18 cellular contexts compared by ENCODE assay signal in genomic region chr6:4612636-4613171, GRCh38.
DNase-seq lines count a peak whose midpoint lies in the region; ATAC-seq, FAIRE-seq and TF ChIP-seq lines count a peak whose summit lies in the region.
"Had no signal": no experiment of that assay in that cellular context is flagged by ENCODE, and none has a peak within 500 bp of the region (broad histone marks: within the 10 kb centered on the region; RNA-seq: fewer than 3 reads in every experiment).

No MANE protein-coding gene starts in this region.

- H3K27ac ChIP-seq in gastroesophageal sphincter (peak overlapping the region in 3 of 4 donors; percentile 4 to 71 (median 63)), rectal smooth muscle tissue (ENCODE audit: low read depth, low read length) (peak overlapping the region; percentile 26), lower lobe of right lung (no peak overlapping the region)
- H3K27ac ChIP-seq: thyroid gland had no signal

- H3K4me1 ChIP-seq in gastroesophageal sphincter (peaks cover 3 to 62% (median 14%) of the 10 kb centered on the region in 3 donors), rectal smooth muscle tissue (ENCODE audit: control insufficient read depth, insufficient read depth, low read length) (peaks cover 9% of the 10 kb centered on the region), lower lobe of right lung (peaks cover 3% of the 10 kb centered on the region)

- no peak for FAIRE-seq in GM12891 (lab: Jason Lieb, UNC)
- FAIRE-seq: A204.1, GM12878 had no signal

- H3K27me3 ChIP-seq in gastroesophageal sphincter (no peaks in the 10 kb centered on the region), rectal smooth muscle tissue (ENCODE audit: control insufficient read depth, insufficient read depth, low read length) (no peaks in the 10 kb centered on the region), lower lobe of right lung (ENCODE audit: low read depth) (no peaks in the 10 kb centered on the region)
- H3K27me3 ChIP-seq: thyroid gland had no signal

- no peak overlapping the region for H3K9ac ChIP-seq in rectal smooth muscle tissue (ENCODE audit: low read length)

- TF ChIP-seq POLR2A in gastroesophageal sphincter (IDR thresholded peaks at IDR 0.05) (no peak), GM12891 (IDR thresholded peaks at IDR 0.05; ENCODE audit: low read depth, low read length) (no peak)

- TF ChIP-seq CTCF in gastroesophageal sphincter (IDR thresholded peaks at IDR 0.05) (no peak), lower lobe of right lung (IDR thresholded peaks at IDR 0.05) (no peak)

- H3K9me3 ChIP-seq in gastroesophageal sphincter = no peaks in the 10 kb centered on the region
- H3K9me3 ChIP-seq in lower lobe of right lung = no peaks in the 10 kb centered on the region
- H3K9me3 ChIP-seq: thyroid gland had no signal

- intact Hi-C loops in lower lobe of right lung (cut with DNase I) = no loop called here

- no peak for TF ChIP-seq EP300 in gastroesophageal sphincter (IDR thresholded peaks at IDR 0.05)

- no peaks in the 10 kb centered on the region for H3K36me3 ChIP-seq in gastroesophageal sphincter
- no peaks in the 10 kb centered on the region for H3K36me3 ChIP-seq in rectal smooth muscle tissue (ENCODE audit: control insufficient read depth, insufficient read depth, low read length)
- no peaks in the 10 kb centered on the region for H3K36me3 ChIP-seq in lower lobe of right lung
- H3K36me3 ChIP-seq: thyroid gland had no signal

- H3K4me3 ChIP-seq in gastroesophageal sphincter (no peak overlapping the region), rectal smooth muscle tissue (ENCODE audit: low read length) (no peak overlapping the region), lower lobe of right lung (no peak overlapping the region)
- H3K4me3 ChIP-seq: coronary artery, GM12878, thyroid gland had no signal

- WGBS in gastroesophageal sphincter (ENCODE audit: low coverage in 1 of 2), 2 donors = 27 to 52% methylated on average over 2 to 5 of the region's 5 CpGs

- ATAC-seq in gastroesophageal sphincter = peak; percentile 53
- ATAC-seq in lower lobe of right lung = no peak
- no peak for ATAC-seq in GM19455 (IDR thresholded peaks at IDR 0.05; ENCODE audit: unreplicated experiment)
- ATAC-seq: activated CD8-positive, alpha-beta T cell treated with anti-CD3 and anti-CD28 coated beads, Interleukin-2, amount 10 ng/mL, durations not matched to agents 7 days and 5 days; activated T-helper 17 cell treated with anti-CD3 and anti-CD28 coated beads, Interleukin-2, amount 50 U/mL, for 72 hours; GM12878 had no signal

- DNase-seq in AG08396 (ENCODE audit: low spot score) (peak; percentile 18), NCI-H446 treated with DMSO at 0.1 percent for 48 hours (lab: John Stamatoyannopoulos, UW) (peak; percentile 56), ureter (ENCODE audit: low spot score) (no peak), GM12891 (ENCODE audit: insufficient read length, low spot score) (no peak), lower lobe of right lung (no peak)
- DNase-seq: activated CD8-positive, alpha-beta T cell treated with anti-CD3 and anti-CD28 coated beads, Interleukin-2, amount 10 ng/mL, durations not matched to agents 7 days and 5 days; amygdala; CD8-positive, alpha-beta memory T cell; NCI-H2081; NCI-H526 had no signal

TF ChIP-seq in GM12891, 5 proteins besides CTCF, POLR2A, EP300 and RAD21:
- TF ChIP-seq POU2F2 (IDR thresholded peaks at IDR 0.05; ENCODE audit: low read depth, low read length) (no peak), PAX5 (IDR thresholded peaks at IDR 0.05; ENCODE audit: insufficient read depth, low read length, severe bottlenecking) (no peak), POLR2AphosphoS5 (IDR thresholded peaks at IDR 0.05; ENCODE audit: low read depth, low read length) (no peak), SPI1 (IDR thresholded peaks at IDR 0.05; ENCODE audit: low read depth, low read length) (no peak), TAF1 (IDR thresholded peaks at IDR 0.05; ENCODE audit: low read depth, low read length) (no peak)

Comparison
In these comparisons a context has a peak if more than half of its experiments do, and no peak if none do; other contexts are left out.
1. DNase-seq: peak in AG08396 (single experiment) and NCI-H446 treated with DMSO at 0.1 percent for 48 hours (single experiment); none in ureter (single experiment), GM12891 (single experiment) and lower lobe of right lung (single experiment).